In the genomic region with DNA sequence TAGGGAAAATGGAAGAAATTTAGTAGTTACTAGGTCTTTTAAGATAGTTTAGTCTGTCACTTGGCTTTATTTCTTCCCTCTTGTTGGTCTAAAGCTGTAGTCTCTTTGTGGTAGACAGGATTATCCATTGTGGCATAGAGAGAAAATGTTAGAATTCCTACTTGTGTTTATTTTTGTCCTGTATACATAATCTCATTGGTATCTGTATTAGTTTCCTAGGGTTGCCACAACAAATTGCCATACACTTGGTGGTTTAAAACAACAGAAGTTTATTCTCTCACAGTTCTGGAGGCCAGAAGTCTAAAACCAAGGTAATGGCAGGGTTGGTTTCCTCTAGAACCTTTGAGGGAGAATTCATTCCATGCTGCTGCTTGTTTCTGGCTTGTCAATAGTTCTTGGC, we compare ENCODE assay signal across 30 cellular contexts.
DNase-seq lines count a peak whose midpoint lies in the region; ATAC-seq and TF ChIP-seq lines count a peak whose summit lies in the region.
"Had no signal": no experiment of that assay in that cellular context is flagged by ENCODE, and none has a peak within 500 bp of the region (broad histone marks: within the 10 kb centered on the region; RNA-seq: fewer than 3 reads in every experiment).

No MANE protein-coding gene starts in this region.

- H3K27me3 Mint-ChIP-seq in HFFc6 (ENCODE audit: insufficient read depth) = no peaks in the 10 kb centered on the region
- no peaks in the 10 kb centered on the region for H3K27me3 Mint-ChIP-seq in natural killer cell treated with Interleukin-12 subunit alpha and Interleukin-12 subunit beta and Interleukin-15 and Interleukin-18, amount 100 ng/mL, for 72 hours
- H3K27me3 Mint-ChIP-seq: activated naive CD8-positive, alpha-beta T cell treated with anti-CD3 and anti-CD28 coated beads, Interleukin-2, amount 10 ng/mL, durations not matched to agents 7 days and 5 days; CD4-positive, alpha-beta memory T cell had no signal

- no peak for ATAC-seq in natural killer cell treated with Interleukin-12 subunit alpha and Interleukin-12 subunit beta and Interleukin-15 and Interleukin-18, amount 100 ng/mL, for 72 hours
- no peak for ATAC-seq in HG02571 (IDR thresholded peaks at IDR 0.05; ENCODE audit: unreplicated experiment)
- ATAC-seq: activated CD8-positive, alpha-beta T cell treated with anti-CD3 and anti-CD28 coated beads, Interleukin-2, amount 10 ng/mL, durations not matched to agents 7 days and 5 days had no signal

- peak overlapping the region; percentile 80 for H3K27ac Mint-ChIP-seq in HFFc6
- H3K27ac Mint-ChIP-seq in natural killer cell treated with Interleukin-12 subunit alpha and Interleukin-12 subunit beta and Interleukin-15 and Interleukin-18, amount 100 ng/mL, for 72 hours = peak overlapping the region in 1 of 2 donors; percentile 44
- H3K27ac Mint-ChIP-seq: activated CD8-positive, alpha-beta T cell treated with anti-CD3 and anti-CD28 coated beads, Interleukin-2, amount 10 ng/mL, durations not matched to agents 7 days and 5 days; activated naive CD8-positive, alpha-beta T cell treated with anti-CD3 and anti-CD28 coated beads, Interleukin-2, amount 10 ng/mL, durations not matched to agents 7 days and 5 days; H9 had no signal

- TF ChIP-seq CTCF in HFFc6 (IDR thresholded peaks at IDR 0.05) (no peak), choroid plexus epithelial cell (conservative IDR thresholded peaks at IDR 0.05; ENCODE audit: low read depth, low read length) (no peak), GM20000 (IDR thresholded peaks at IDR 0.05; ENCODE audit: extremely low read depth, missing control alignments) (no peak)

- H3K4me3 Mint-ChIP-seq in HFFc6 = no peak overlapping the region; the same call in 1 of the 2 replicates
- H3K4me3 Mint-ChIP-seq in natural killer cell treated with Interleukin-12 subunit alpha and Interleukin-12 subunit beta and Interleukin-15 and Interleukin-18, amount 100 ng/mL, for 72 hours = peak overlapping the region; percentile 47
- H3K4me3 Mint-ChIP-seq: activated CD8-positive, alpha-beta T cell treated with anti-CD3 and anti-CD28 coated beads, Interleukin-2, amount 10 ng/mL, durations not matched to agents 7 days and 5 days; activated naive CD8-positive, alpha-beta T cell treated with anti-CD3 and anti-CD28 coated beads, Interleukin-2, amount 10 ng/mL, durations not matched to agents 7 days and 5 days; CD4-positive, alpha-beta memory T cell; H9 had no signal

- H3K36me3 Mint-ChIP-seq in HFFc6 (ENCODE audit: low read depth) = peaks cover 12% of the 10 kb centered on the region
- peaks cover 5% of the 10 kb centered on the region for H3K36me3 Mint-ChIP-seq in natural killer cell treated with Interleukin-12 subunit alpha and Interleukin-12 subunit beta and Interleukin-15 and Interleukin-18, amount 100 ng/mL, for 72 hours

- H3K4me3 ChIP-seq in choroid plexus epithelial cell (ENCODE audit: low read depth, low read length) = no peak overlapping the region
- H3K4me3 ChIP-seq: colonic mucosa, PC-9, stomach, tibial nerve had no signal

- no peaks in the 10 kb centered on the region for H3K9me3 Mint-ChIP-seq in HFFc6
- no peaks in the 10 kb centered on the region for H3K9me3 Mint-ChIP-seq in natural killer cell treated with Interleukin-12 subunit alpha and Interleukin-12 subunit beta and Interleukin-15 and Interleukin-18, amount 100 ng/mL, for 72 hours
- H3K9me3 Mint-ChIP-seq: activated naive CD8-positive, alpha-beta T cell treated with anti-CD3 and anti-CD28 coated beads, Interleukin-2, amount 10 ng/mL, durations not matched to agents 7 days and 5 days; H9 had no signal

- DNase-seq in EH (ENCODE audit: low read depth) = peak; percentile 46
- peak; percentile 67 for DNase-seq in HFFc6
- peak; percentile 17 for DNase-seq in choroid plexus epithelial cell (ENCODE audit: low read depth)
- DNase-seq in natural killer cell treated with Interleukin-12 subunit alpha and Interleukin-12 subunit beta and Interleukin-15 and Interleukin-18, amount 100 ng/mL, for 72 hours (ENCODE audit: low spot score) = no peak
- no peak for DNase-seq in COR-L47 (lab: John Stamatoyannopoulos, UW)
- no peak for DNase-seq in GM20000 (ENCODE audit: low spot score)
- no peak for DNase-seq in activated T-cell treated with anti-CD3 and anti-CD28 coated beads for 4 hours
- DNase-seq: activated CD4-positive, CD25-positive, alpha-beta regulatory T cell treated with anti-CD3 and anti-CD28 coated beads, Interleukin-2, amount 50 U/mL, for 72 hours; activated CD8-positive, alpha-beta T cell treated with anti-CD3 and anti-CD28 coated beads, Interleukin-2, amount 10 ng/mL, durations not matched to agents 7 days and 5 days; activated effector memory CD4-positive, alpha-beta T cell treated with anti-CD3 and anti-CD28 coated beads, Interleukin-2, amount 50 U/mL, for 16 hours; activated naive CD8-positive, alpha-beta T cell treated with anti-CD3 and anti-CD28 coated beads, Interleukin-2, amount 10 ng/mL, durations not matched to agents 7 days and 5 days; AML-193; brain microvascular endothelial cell; CD4-positive, alpha-beta memory T cell; colonic mucosa; effector memory CD4-positive, alpha-beta T cell; erythroblast; GDM1; H9; Kasumi-1; kidney; mammary epithelial cell; NCI-H1694; NCI-H524; NK-92 treated with Interleukin-12 subunit alpha and Interleukin-12 subunit beta, amount 100 ng/mL, for 24 hours; nucleus accumbens; PC-9; stomach had no signal

- H3K4me1 Mint-ChIP-seq in HFFc6 (ENCODE audit: low read depth) = peaks cover 55% of the 10 kb centered on the region
- peaks cover 49 to 55% of the 10 kb centered on the region in 2 donors for H3K4me1 Mint-ChIP-seq in natural killer cell treated with Interleukin-12 subunit alpha and Interleukin-12 subunit beta and Interleukin-15 and Interleukin-18, amount 100 ng/mL, for 72 hours (ENCODE audit: low read depth in 2 of 2)

Comparison
In these comparisons a context has a peak if more than half of its experiments do, and no peak if none do; other contexts are left out.
1. DNase-seq: peak in EH (single experiment), HFFc6 (single experiment) and choroid plexus epithelial cell (single experiment); none in natural killer cell treated with Interleukin-12 subunit alpha and Interleukin-12 subunit beta and Interleukin-15 and Interleukin-18, amount 100 ng/mL, for 72 hours (single experiment), COR-L47 (single experiment), GM20000 (single experiment) and activated T-cell treated with anti-CD3 and anti-CD28 coated beads for 4 hours (single experiment).